In the genomic region with DNA sequence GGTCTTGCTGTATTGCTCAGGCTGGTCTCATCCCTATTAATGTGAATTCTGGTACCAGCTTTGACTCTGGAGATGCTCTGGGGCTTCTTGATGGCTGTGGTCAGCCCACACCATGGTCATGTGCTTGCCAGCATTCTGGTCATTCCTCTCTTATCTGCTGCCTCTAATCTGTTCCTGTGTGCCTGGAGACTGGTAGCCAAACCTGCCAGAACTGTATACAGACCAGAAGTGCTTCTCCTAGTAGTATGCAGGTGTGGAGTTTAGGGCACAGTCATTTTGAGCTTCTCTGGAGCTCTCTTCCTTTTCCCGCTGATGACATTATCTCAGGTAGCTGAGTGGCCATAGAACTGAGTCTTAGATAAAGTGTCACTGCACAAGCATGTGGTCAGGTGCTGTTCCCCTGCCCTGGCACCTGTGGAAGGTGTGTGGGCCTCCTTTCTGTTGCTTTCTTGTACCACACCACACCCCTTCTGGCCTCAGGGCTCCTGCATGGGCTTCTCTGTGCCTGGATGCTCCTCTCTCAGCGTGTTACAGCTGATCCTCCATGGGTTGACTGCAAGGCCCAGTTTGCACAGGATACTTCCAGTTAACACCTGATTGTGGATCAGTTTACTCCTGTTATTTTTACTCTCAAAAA, we compare ENCODE assay signal across 19 cellular contexts.
DNase-seq lines count a peak whose midpoint lies in the region; ATAC-seq and TF ChIP-seq lines count a peak whose summit lies in the region.
"Had no signal": no experiment of that assay in that cellular context is flagged by ENCODE, and none has a peak within 500 bp of the region (broad histone marks: within the 10 kb centered on the region; RNA-seq: fewer than 3 reads in every experiment).

No MANE protein-coding gene starts in this region.

- TF ChIP-seq CTCF in WTC11 (IDR thresholded peaks at IDR 0.05) (no peak), hepatocyte (IDR thresholded peaks at IDR 0.05; ENCODE audit: poor library complexity) (no peak), smooth muscle cell (IDR thresholded peaks at IDR 0.05; ENCODE audit: borderline replicate concordance, insufficient read depth, poor library complexity, severe bottlenecking) (no peak)

- H3K4me3 ChIP-seq in HUES48 (ENCODE audit: low read depth, low read length) (no peak overlapping the region), hepatocyte (no peak overlapping the region), smooth muscle cell (no peak overlapping the region)
- H3K4me3 ChIP-seq: heart left ventricle, thyroid gland had no signal

- H2AFZ ChIP-seq in hepatocyte = no peak overlapping the region
- no peak overlapping the region for H2AFZ ChIP-seq in smooth muscle cell (ENCODE audit: low read depth)

- no peaks in the 10 kb centered on the region for H3K27me3 Mint-ChIP-seq in WTC11 (ENCODE audit: low read depth)

- H3K9ac ChIP-seq in HUES48 (ENCODE audit: low read depth, low read length) (no peak overlapping the region), smooth muscle cell (ENCODE audit: low read depth) (no peak overlapping the region)

- H3K4me2 ChIP-seq in hepatocyte (peak overlapping the region; percentile 19), smooth muscle cell (peak overlapping the region; percentile 21)

- POLR2A ChIA-PET in WTC11 (lab: Charles Lee) = no interaction called here

- H3K27me3 ChIP-seq in HUES48 (ENCODE audit: control insufficient read depth, insufficient read depth, low read length) = no peaks in the 10 kb centered on the region
- H3K27me3 ChIP-seq in hepatocyte = no peaks in the 10 kb centered on the region
- no peaks in the 10 kb centered on the region for H3K27me3 ChIP-seq in smooth muscle cell (ENCODE audit: low read depth)
- H3K27me3 ChIP-seq: heart left ventricle, thyroid gland had no signal

- H3K36me3 Mint-ChIP-seq in WTC11 = no peaks in the 10 kb centered on the region

- peaks cover 57% of the 10 kb centered on the region for H3K4me1 Mint-ChIP-seq in WTC11

- H3K79me2 ChIP-seq in hepatocyte (peaks cover 76% of the 10 kb centered on the region), smooth muscle cell (ENCODE audit: low read depth) (peaks cover 89% of the 10 kb centered on the region)

- H3K27ac ChIP-seq in HUES48 (ENCODE audit: low read depth, low read length) = peak overlapping the region; percentile 21
- peak overlapping the region; percentile 25 for H3K27ac ChIP-seq in hepatocyte
- peak overlapping the region; percentile 65 for H3K27ac ChIP-seq in smooth muscle cell (ENCODE audit: low read depth)
- H3K27ac ChIP-seq: heart left ventricle, thyroid gland had no signal

- H3F3A ChIP-seq in smooth muscle cell (ENCODE audit: low read depth) = no peaks in the 10 kb centered on the region

- H3K9me3 Mint-ChIP-seq in WTC11 = no peaks in the 10 kb centered on the region

- no peaks in the 10 kb centered on the region for H4K20me1 ChIP-seq in hepatocyte (ENCODE audit: insufficient read depth, poor library complexity, severe bottlenecking)
- H4K20me1 ChIP-seq in smooth muscle cell (ENCODE audit: low read depth) = peaks cover 58% of the 10 kb centered on the region

- peak overlapping the region; percentile 52 for H3K27ac Mint-ChIP-seq in WTC11

- H3K9me3 ChIP-seq in HUES48 (ENCODE audit: control insufficient read depth, insufficient read depth, low read length) (no peaks in the 10 kb centered on the region), hepatocyte (ENCODE audit: low read depth) (no peaks in the 10 kb centered on the region), smooth muscle cell (replicated peaks; ENCODE audit: low read depth) (no peaks in the 10 kb centered on the region)
- H3K9me3 ChIP-seq: heart left ventricle, thyroid gland had no signal

- ATAC-seq in WTC11 (no peak), HG03565 (IDR thresholded peaks at IDR 0.05; ENCODE audit: unreplicated experiment) (no peak)
- ATAC-seq: heart left ventricle had no signal

- no peak for DNase-seq in WTC11 (ENCODE audit: low spot score)
- peak; percentile 14 for DNase-seq in hepatocyte (ENCODE audit: low spot score)
- DNase-seq in smooth muscle cell (lab: John Stamatoyannopoulos, UW; ENCODE audit: unreplicated experiment) = no peak
- DNase-seq in epidermal melanocyte (ENCODE audit: insufficient read length, low spot score) = no peak
- no peak for DNase-seq in NCI-H82 treated with DMSO at 0.1 percent for 48 hours (lab: John Stamatoyannopoulos, UW; ENCODE audit: unreplicated experiment)
- no peak for DNase-seq in 8988T
- DNase-seq: activated CD4-positive, CD25-positive, alpha-beta regulatory T cell; activated effector memory CD4-positive, alpha-beta T cell treated with Interleukin-2 at 50 U/mL for 16 hours; amniotic stem cell; DMS 273 treated with DMSO at 0.1 percent for 48 hours; HCEC 1CT; heart left ventricle; NCI-H2081; NCI-H774; stimulated activated CD4-positive, alpha-beta T cell treated with anti-CD3 and anti-CD28 coated beads, Interleukin-4, amount 100 ng/mL, for 4 hours; T-helper 1 cell; thyroid gland had no signal

- H3K4me3 Mint-ChIP-seq in WTC11 = no peak overlapping the region

- peaks cover 49% of the 10 kb centered on the region for H3K4me1 ChIP-seq in HUES48 (ENCODE audit: control insufficient read depth, insufficient read depth, low read length)
- peaks cover 21% of the 10 kb centered on the region for H3K4me1 ChIP-seq in hepatocyte (ENCODE audit: insufficient read depth)
- H3K4me1 ChIP-seq in smooth muscle cell (ENCODE audit: low read depth) = peaks cover 27% of the 10 kb centered on the region
- H3K4me1 ChIP-seq: thyroid gland had no signal

- H3K36me3 ChIP-seq in HUES48 (ENCODE audit: control insufficient read depth, insufficient read depth, low read length) (no peaks in the 10 kb centered on the region), hepatocyte (replicated peaks; ENCODE audit: insufficient read depth, low read depth) (peaks cover 3% of the 10 kb centered on the region), smooth muscle cell (ENCODE audit: low read depth) (no peaks in the 10 kb centered on the region)
- H3K36me3 ChIP-seq: heart left ventricle, thyroid gland had no signal

- no peaks in the 10 kb centered on the region for H3K9me2 ChIP-seq in hepatocyte (replicated peaks; ENCODE audit: insufficient read depth)

- CTCF ChIA-PET in WTC11 (lab: Charles Lee) = interaction anchor here (0.9 to 1.0 kb wide), 2 partner anchors 50 to 55 kb away, joined by 3 to 4 read pairs; no protein-coding TSS in a partner anchor

- WGBS in hepatocyte (ENCODE audit: low lambda C conversion rate, missing lambda C conversion rate) = 80% methylated on average over 2 of the region's 2 CpGs
- WGBS in smooth muscle cell (ENCODE audit: low lambda C conversion rate) = 69% methylated on average over 2 of the region's 2 CpGs

TF ChIP-seq in WTC11, 78 proteins besides CTCF, POLR2A, EP300 and RAD21 (continues in another document):
- TF ChIP-seq CREM (CRISPR knock-in tag; IDR thresholded peaks at IDR 0.05) (no peak), ZNF281 (CRISPR knock-in tag; IDR thresholded peaks at IDR 0.05) (no peak), ZNF232 (CRISPR knock-in tag; IDR thresholded peaks at IDR 0.05) (no peak), TEAD4 (CRISPR knock-in tag; IDR thresholded peaks at IDR 0.05) (no peak), USF1 (CRISPR knock-in tag; IDR thresholded peaks at IDR 0.05) (no peak), GTF2I (CRISPR knock-in tag; conservative IDR thresholded peaks at IDR 0.05) (no peak)
- TF ChIP-seq, protein P1, sequence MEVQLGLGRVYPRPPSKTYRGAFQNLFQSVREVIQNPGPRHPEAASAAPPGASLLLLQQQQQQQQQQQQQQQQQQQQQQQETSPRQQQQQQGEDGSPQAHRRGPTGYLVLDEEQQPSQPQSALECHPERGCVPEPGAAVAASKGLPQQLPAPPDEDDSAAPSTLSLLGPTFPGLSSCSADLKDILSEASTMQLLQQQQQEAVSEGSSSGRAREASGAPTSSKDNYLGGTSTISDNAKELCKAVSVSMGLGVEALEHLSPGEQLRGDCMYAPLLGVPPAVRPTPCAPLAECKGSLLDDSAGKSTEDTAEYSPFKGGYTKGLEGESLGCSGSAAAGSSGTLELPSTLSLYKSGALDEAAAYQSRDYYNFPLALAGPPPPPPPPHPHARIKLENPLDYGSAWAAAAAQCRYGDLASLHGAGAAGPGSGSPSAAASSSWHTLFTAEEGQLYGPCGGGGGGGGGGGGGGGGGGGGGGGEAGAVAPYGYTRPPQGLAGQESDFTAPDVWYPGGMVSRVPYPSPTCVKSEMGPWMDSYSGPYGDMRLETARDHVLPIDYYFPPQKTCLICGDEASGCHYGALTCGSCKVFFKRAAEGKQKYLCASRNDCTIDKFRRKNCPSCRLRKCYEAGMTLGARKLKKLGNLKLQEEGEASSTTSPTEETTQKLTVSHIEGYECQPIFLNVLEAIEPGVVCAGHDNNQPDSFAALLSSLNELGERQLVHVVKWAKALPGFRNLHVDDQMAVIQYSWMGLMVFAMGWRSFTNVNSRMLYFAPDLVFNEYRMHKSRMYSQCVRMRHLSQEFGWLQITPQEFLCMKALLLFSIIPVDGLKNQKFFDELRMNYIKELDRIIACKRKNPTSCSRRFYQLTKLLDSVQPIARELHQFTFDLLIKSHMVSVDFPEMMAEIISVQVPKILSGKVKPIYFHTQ (CRISPR knock-in tag; IDR thresholded peaks at IDR 0.05) = no peak
